1 cellular context compared by ENCODE assay signal in the genomic region with DNA sequence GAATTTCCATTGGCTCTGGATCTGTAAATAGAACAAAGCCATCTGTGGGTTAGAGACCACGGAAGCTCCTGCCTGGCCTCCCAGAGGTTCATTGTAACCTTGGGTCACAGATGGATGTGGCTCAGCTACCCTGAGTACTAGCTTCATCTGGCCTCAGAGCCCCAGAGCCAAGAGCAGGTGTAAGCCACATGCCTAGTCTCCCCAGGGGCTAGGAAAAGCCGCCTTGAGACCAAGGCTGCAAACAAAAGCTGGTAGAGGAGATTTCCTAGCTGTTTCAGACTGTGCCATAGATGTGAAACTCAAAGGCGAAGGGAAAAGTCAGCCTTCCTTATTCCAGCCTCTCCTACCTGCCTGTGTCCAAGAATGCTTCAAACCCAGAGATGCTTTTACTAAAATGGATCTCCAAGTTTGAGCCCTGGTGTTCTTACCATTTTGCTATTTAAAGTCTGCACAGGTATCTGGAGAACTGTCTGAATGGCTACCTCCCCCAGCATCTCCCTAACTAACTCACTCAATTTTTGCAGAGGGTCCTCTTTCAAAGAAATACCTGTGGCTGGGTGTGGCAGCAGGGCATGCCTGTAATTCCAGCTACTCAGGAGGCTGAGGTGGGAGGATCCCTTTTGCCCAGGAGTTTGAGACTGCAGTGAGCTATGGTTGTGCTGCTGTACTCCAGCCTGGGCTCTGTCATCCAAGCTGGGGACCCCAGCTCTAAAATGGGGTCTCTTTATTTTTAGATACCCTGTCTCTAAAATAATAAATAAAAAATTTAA.
TF ChIP-seq lines count a peak whose summit lies in the region.

No MANE protein-coding gene starts in this region.

TF ChIP-seq in WTC11, 78 proteins besides CTCF, POLR2A, EP300 and RAD21:
- TF ChIP-seq, protein P1, sequence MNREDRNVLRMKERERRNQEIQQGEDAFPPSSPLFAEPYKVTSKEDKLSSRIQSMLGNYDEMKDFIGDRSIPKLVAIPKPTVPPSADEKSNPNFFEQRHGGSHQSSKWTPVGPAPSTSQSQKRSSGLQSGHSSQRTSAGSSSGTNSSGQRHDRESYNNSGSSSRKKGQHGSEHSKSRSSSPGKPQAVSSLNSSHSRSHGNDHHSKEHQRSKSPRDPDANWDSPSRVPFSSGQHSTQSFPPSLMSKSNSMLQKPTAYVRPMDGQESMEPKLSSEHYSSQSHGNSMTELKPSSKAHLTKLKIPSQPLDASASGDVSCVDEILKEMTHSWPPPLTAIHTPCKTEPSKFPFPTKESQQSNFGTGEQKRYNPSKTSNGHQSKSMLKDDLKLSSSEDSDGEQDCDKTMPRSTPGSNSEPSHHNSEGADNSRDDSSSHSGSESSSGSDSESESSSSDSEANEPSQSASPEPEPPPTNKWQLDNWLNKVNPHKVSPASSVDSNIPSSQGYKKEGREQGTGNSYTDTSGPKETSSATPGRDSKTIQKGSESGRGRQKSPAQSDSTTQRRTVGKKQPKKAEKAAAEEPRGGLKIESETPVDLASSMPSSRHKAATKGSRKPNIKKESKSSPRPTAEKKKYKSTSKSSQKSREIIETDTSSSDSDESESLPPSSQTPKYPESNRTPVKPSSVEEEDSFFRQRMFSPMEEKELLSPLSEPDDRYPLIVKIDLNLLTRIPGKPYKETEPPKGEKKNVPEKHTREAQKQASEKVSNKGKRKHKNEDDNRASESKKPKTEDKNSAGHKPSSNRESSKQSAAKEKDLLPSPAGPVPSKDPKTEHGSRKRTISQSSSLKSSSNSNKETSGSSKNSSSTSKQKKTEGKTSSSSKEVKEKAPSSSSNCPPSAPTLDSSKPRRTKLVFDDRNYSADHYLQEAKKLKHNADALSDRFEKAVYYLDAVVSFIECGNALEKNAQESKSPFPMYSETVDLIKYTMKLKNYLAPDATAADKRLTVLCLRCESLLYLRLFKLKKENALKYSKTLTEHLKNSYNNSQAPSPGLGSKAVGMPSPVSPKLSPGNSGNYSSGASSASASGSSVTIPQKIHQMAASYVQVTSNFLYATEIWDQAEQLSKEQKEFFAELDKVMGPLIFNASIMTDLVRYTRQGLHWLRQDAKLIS (CRISPR knock-in tag; IDR thresholded peaks at IDR 0.05; ENCODE audit: borderline replicate concordance), result no peak
- TF ChIP-seq IRF2 (CRISPR knock-in tag; IDR thresholded peaks at IDR 0.05; ENCODE audit: borderline replicate concordance, low read depth) (no peak), ZNF423 (CRISPR knock-in tag; IDR thresholded peaks at IDR 0.05) (no peak), PRRX2 (CRISPR knock-in tag; IDR thresholded peaks at IDR 0.05) (no peak), TEAD1 (CRISPR knock-in tag; IDR thresholded peaks at IDR 0.05) (no peak), ZNF263 (CRISPR knock-in tag; IDR thresholded peaks at IDR 0.05; ENCODE audit: low read depth) (no peak), ZNF671 (CRISPR knock-in tag; IDR thresholded peaks at IDR 0.05) (no peak)
- TF ChIP-seq, protein P2, sequence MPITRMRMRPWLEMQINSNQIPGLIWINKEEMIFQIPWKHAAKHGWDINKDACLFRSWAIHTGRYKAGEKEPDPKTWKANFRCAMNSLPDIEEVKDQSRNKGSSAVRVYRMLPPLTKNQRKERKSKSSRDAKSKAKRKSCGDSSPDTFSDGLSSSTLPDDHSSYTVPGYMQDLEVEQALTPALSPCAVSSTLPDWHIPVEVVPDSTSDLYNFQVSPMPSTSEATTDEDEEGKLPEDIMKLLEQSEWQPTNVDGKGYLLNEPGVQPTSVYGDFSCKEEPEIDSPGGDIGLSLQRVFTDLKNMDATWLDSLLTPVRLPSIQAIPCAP (CRISPR knock-in tag; IDR thresholded peaks at IDR 0.05), result no peak
- TF ChIP-seq, protein P3, sequence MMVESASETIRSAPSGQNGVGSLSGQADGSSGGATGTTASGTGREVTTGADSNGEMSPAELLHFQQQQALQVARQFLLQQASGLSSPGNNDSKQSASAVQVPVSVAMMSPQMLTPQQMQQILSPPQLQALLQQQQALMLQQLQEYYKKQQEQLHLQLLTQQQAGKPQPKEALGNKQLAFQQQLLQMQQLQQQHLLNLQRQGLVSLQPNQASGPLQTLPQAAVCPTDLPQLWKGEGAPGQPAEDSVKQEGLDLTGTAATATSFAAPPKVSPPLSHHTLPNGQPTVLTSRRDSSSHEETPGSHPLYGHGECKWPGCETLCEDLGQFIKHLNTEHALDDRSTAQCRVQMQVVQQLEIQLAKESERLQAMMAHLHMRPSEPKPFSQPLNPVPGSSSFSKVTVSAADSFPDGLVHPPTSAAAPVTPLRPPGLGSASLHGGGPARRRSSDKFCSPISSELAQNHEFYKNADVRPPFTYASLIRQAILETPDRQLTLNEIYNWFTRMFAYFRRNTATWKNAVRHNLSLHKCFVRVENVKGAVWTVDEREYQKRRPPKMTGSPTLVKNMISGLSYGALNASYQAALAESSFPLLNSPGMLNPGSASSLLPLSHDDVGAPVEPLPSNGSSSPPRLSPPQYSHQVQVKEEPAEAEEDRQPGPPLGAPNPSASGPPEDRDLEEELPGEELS (CRISPR knock-in tag; IDR thresholded peaks at IDR 0.05), result no peak
